Comparison of ENCODE assay signal across 8 cellular contexts in genomic region chr16:54936979-54937672, GRCh38. TPM values are rescaled to one million over a fixed set of nuclear protein-coding genes. Genes with fewer than 3 reads are reported as not detected.
A peak's percentile ranks its signal among the peaks of the same experiment; 100 is the strongest.
DNase-seq lines count a peak whose midpoint lies in the region; ATAC-seq and TF ChIP-seq lines count a peak whose summit lies in the region.

No MANE protein-coding gene starts in this region.

- peaks cover 98% of the 10 kb centered on the region for H3K27me3 ChIP-seq in endodermal cell (ENCODE audit: control insufficient read depth, insufficient read depth, low read length, poor library complexity, severe bottlenecking)

- H3K36me3 Mint-ChIP-seq in CD14-positive monocyte (peaks cover 9 to 19% of the 10 kb centered on the region in 2 donors), endodermal cell (ENCODE audit: low read depth) (no peaks in the 10 kb centered on the region), naive B cell (peaks cover 0 to 17% of the 10 kb centered on the region in 2 donors)

- H3K9me3 Mint-ChIP-seq in CD14-positive monocyte (peaks cover 2 to 48% (median 15%) of the 10 kb centered on the region in 7 donors), endodermal cell (no peaks in the 10 kb centered on the region), naive B cell (peaks cover 0 to 34% (median 13%) of the 10 kb centered on the region in 7 donors)

- H3K4me1 Mint-ChIP-seq in CD14-positive monocyte, result peaks cover 36% of the 10 kb centered on the region
- H3K4me1 Mint-ChIP-seq in endodermal cell, result peaks cover 22% of the 10 kb centered on the region
- H3K4me1 Mint-ChIP-seq in naive B cell, result peaks cover 4 to 32% (median 19%) of the 10 kb centered on the region in 3 donors

- intact Hi-C loops in CD14-positive monocyte (cut with micrococcal nuclease), result loop anchor here in 1 of 2 donors (10.0 kb wide), 1 partner anchor 1232 kb away; the partner anchor contains the start of genes FTO and RPGRIP1L

- H3K4me1 ChIP-seq in endodermal cell (ENCODE audit: control insufficient read depth, insufficient read depth, low read length), result peaks cover 16% of the 10 kb centered on the region

- H3K27ac Mint-ChIP-seq in CD14-positive monocyte (no peak overlapping the region), endodermal cell (no peak overlapping the region), naive B cell (peak overlapping the region in 4 of 6 donors; percentile 66 to 97 (median 82))

- H3K27me3 Mint-ChIP-seq in CD14-positive monocyte (ENCODE audit: low read depth in 3 of 3) (peaks cover 93 to 98% (median 96%) of the 10 kb centered on the region in 3 donors), endodermal cell (ENCODE audit: insufficient read depth) (peaks cover 97% of the 10 kb centered on the region), naive B cell (peaks cover 68 to 88% (median 78%) of the 10 kb centered on the region in 3 donors)

- H3K4me3 ChIP-seq in endodermal cell (ENCODE audit: low read length), result peak overlapping the region; percentile 77

- no peak overlapping the region for H3K27ac ChIP-seq in endodermal cell (ENCODE audit: low read depth, low read length)

- H3K36me3 ChIP-seq in endodermal cell (ENCODE audit: control insufficient read depth, insufficient read depth, low read length), result peaks cover 4% of the 10 kb centered on the region

- WGBS in endodermal cell (ENCODE audit: insufficient coverage in 1 of 2, insufficient read length in 1 of 2), 2 experiments, result 1 to 2% methylated on average over 7 to 38 of the region's 39 CpGs

- peak; percentile 21 for TF ChIP-seq CTCF in CD14-positive monocyte (IDR thresholded peaks at IDR 0.05)
- TF ChIP-seq CTCF in endodermal cell (conservative IDR thresholded peaks at IDR 0.05), result peak; percentile 99

- no peak for ATAC-seq in naive B cell (ENCODE audit: low read depth in 2 of 2)
- ATAC-seq in HG03439 (IDR thresholded peaks at IDR 0.05; ENCODE audit: unreplicated experiment), result no peak
- ATAC-seq in HG03196 (IDR thresholded peaks at IDR 0.05; ENCODE audit: unreplicated experiment), result no peak

- no peak for DNase-seq in CD14-positive monocyte (ENCODE audit: low spot score)
- peak; percentile 72 to 74 for DNase-seq in Kasumi-1 (lab: John Stamatoyannopoulos, UW)
- DNase-seq in endodermal cell, result peak; percentile 92
- DNase-seq in naive B cell, result no peak
- DNase-seq in A172 (ENCODE audit: low spot score), result no peak
- no peak for DNase-seq in cerebellar cortex (ENCODE audit: low spot score)

- peak overlapping the region; percentile 45 to 88 for H3K4me3 Mint-ChIP-seq in CD14-positive monocyte
- H3K4me3 Mint-ChIP-seq in endodermal cell, result peak overlapping the region; percentile 51
- H3K4me3 Mint-ChIP-seq in naive B cell, result peak overlapping the region in 7 of 8 donors; percentile 52 to 81 (median 78)

- no peaks in the 10 kb centered on the region for H3K9me3 ChIP-seq in endodermal cell (ENCODE audit: control insufficient read depth, low read length)

- H3K9ac ChIP-seq in endodermal cell (ENCODE audit: extremely low read depth, low read length, poor library complexity, severe bottlenecking), result no peak overlapping the region

RNA-seq across cellular contexts. Expression of gene IRX5, which starts 6.5 kb away (rescaled TPM):
- polyA plus RNA-seq in CD14-positive monocyte, result not detected
- 1 to 10 TPM; 1.6 to 2.6 TPM for total RNA-seq in endodermal cell
- polyA plus RNA-seq in endodermal cell (2013, experiment 1 of 2), result 17.1 TPM
- 12.0 TPM for polyA plus RNA-seq in endodermal cell (2013, experiment 2 of 2)
- not detected for polyA plus RNA-seq in naive B cell (ENCODE audit: low read depth in 6 of 6)
- 1.6 and 1.9 TPM in 2 replicates for total RNA-seq in A172 (2014; rRNA removed; shearing (Covaris generic))

Comparison
In these comparisons a context has a peak if more than half of its experiments do, and no peak if none do; other contexts are left out.
1. DNase-seq: peak in Kasumi-1 (2 of 2) and endodermal cell (single experiment); none in CD14-positive monocyte (single experiment), naive B cell (single experiment), A172 (single experiment) and cerebellar cortex (single experiment).
2. H3K27ac Mint-ChIP-seq: peak in naive B cell (4 of 6); none in CD14-positive monocyte (0 of 7) and endodermal cell (single experiment).
3. Peak in every context shown above with its lines, with median percentiles within 50 percentile points of each other: H3K4me3 Mint-ChIP-seq.